In the genomic region with DNA sequence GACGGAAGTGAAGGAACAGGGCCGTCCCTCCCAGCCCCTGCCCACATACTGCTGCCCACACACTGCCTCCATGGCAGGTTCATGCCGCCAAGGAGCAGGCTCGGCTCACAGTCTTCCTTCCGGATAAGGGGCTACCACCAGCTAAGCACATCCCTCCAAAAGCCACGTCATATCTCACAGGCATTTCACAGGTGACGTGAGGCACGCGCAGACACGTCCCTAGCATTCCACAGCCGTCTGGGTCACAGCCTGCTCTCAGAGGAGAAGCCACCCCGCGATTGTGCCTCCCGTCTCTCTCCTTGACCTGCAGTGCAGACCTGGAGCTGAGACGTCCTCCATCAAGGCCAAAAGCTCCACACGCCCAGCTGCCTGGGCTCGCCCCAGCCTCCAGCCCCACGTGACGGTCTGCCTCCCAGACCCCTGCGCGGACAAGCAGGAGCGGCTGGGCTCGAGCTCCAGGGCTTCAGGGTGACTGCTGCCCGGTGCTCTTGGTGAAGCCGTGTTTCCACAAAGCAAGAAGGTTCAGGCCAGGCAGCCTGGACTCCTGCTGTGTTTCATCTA, we compare ENCODE assay signal across 20 cellular contexts.
A peak's percentile ranks its signal among the peaks of the same experiment; 100 is the strongest.
DNase-seq lines count a peak whose midpoint lies in the region; ATAC-seq and TF ChIP-seq lines count a peak whose summit lies in the region.
"Had no signal": no experiment of that assay in that cellular context is flagged by ENCODE, and none has a peak within 500 bp of the region (broad histone marks: within the 10 kb centered on the region; RNA-seq: fewer than 3 reads in every experiment).

No MANE protein-coding gene starts in this region.

- ATAC-seq in DND-41 (ENCODE audit: insufficient read depth, low read depth) (no peak), T-helper 17 cell (no peak), HG02623 (IDR thresholded peaks at IDR 0.05; ENCODE audit: unreplicated experiment) (no peak), HG02852 (IDR thresholded peaks at IDR 0.05; ENCODE audit: unreplicated experiment) (no peak)
- ATAC-seq: Panc1, Right ventricle myocardium inferior had no signal

- H3K79me2 ChIP-seq in DND-41 (ENCODE audit: insufficient read depth, low read length), result 0 out of 2 replicates have a peak, but pooled peaks cover 3% of the 10 kb centered on the region
- H3K79me2 ChIP-seq in MM.1S (ENCODE audit: low read length), result no peaks in the 10 kb centered on the region

- H3K9ac ChIP-seq in DND-41 (ENCODE audit: low read depth, low read length) (no peak overlapping the region), MM.1S (ENCODE audit: low read length) (no peak overlapping the region)

- H3K36me3 Mint-ChIP-seq in T-helper 17 cell (ENCODE audit: low read depth) (peaks cover 4% of the 10 kb centered on the region), glutamatergic neuron (ENCODE audit: unreplicated experiment) (no peaks in the 10 kb centered on the region)

- TF ChIP-seq CTCF in DND-41 (IDR thresholded peaks at IDR 0.05; ENCODE audit: borderline replicate concordance, extremely low read depth, low read length, poor library complexity, severe bottlenecking) (no peak), glutamatergic neuron (IDR thresholded peaks at IDR 0.05; ENCODE audit: partially characterized antibody, unreplicated experiment) (no peak), MM.1S (IDR thresholded peaks at IDR 0.05; ENCODE audit: low read length) (no peak)

- no peak overlapping the region for H3K4me3 ChIP-seq in DND-41 (ENCODE audit: low read depth in 1 of 2, low read length in 2 of 2)
- no peak overlapping the region for H3K4me3 ChIP-seq in MM.1S (ENCODE audit: low read length)
- H3K4me3 ChIP-seq: MG63, SK-N-MC had no signal

- H3K4me1 Mint-ChIP-seq in T-helper 17 cell (peaks cover 16% of the 10 kb centered on the region), glutamatergic neuron (ENCODE audit: low read depth, unreplicated experiment) (peaks cover 12% of the 10 kb centered on the region)

- H3K27me3 ChIP-seq in DND-41 (ENCODE audit: insufficient read depth, low read length, poor library complexity) (no peaks in the 10 kb centered on the region), MM.1S (replicated peaks; ENCODE audit: insufficient read depth, low read length) (no peaks in the 10 kb centered on the region)
- H3K27me3 ChIP-seq: MG63 had no signal

- H2AFZ ChIP-seq in DND-41 (ENCODE audit: low read depth, low read length), result no peak overlapping the region
- H2AFZ ChIP-seq in MM.1S (ENCODE audit: low read length), result no peak overlapping the region

- H3K4me3 Mint-ChIP-seq in T-helper 17 cell (no peak overlapping the region), glutamatergic neuron (ENCODE audit: unreplicated experiment) (no peak overlapping the region)
- H3K4me3 Mint-ChIP-seq: CD4-positive, CD25-positive, alpha-beta regulatory T cell; HFFc6 had no signal

- no peaks in the 10 kb centered on the region for H3K27me3 Mint-ChIP-seq in T-helper 17 cell
- H3K27me3 Mint-ChIP-seq in glutamatergic neuron (ENCODE audit: unreplicated experiment), result peaks cover 7% of the 10 kb centered on the region
- H3K27me3 Mint-ChIP-seq: CD4-positive, CD25-positive, alpha-beta regulatory T cell had no signal

- peaks cover 48% of the 10 kb centered on the region for H3K36me3 ChIP-seq in DND-41 (ENCODE audit: insufficient read depth, low read length)
- H3K36me3 ChIP-seq in MM.1S (replicated peaks; ENCODE audit: insufficient read depth, low read length), result no peaks in the 10 kb centered on the region

- H3K27ac Mint-ChIP-seq in T-helper 17 cell, result peak overlapping the region; percentile 91
- H3K27ac Mint-ChIP-seq in glutamatergic neuron (ENCODE audit: unreplicated experiment), result peak overlapping the region; percentile 23
- H3K27ac Mint-ChIP-seq: HFFc6 had no signal

- no peaks in the 10 kb centered on the region for H3K9me3 ChIP-seq in DND-41 (ENCODE audit: insufficient read depth, low read length, severe bottlenecking)
- H3K9me3 ChIP-seq in T-helper 17 cell (ENCODE audit: control insufficient read depth, low read length, poor library complexity, severe bottlenecking), result no peaks in the 10 kb centered on the region
- no peaks in the 10 kb centered on the region for H3K9me3 ChIP-seq in MM.1S (replicated peaks; ENCODE audit: insufficient read depth, low read length)
- H3K9me3 ChIP-seq: MG63 had no signal

- H3K4me1 ChIP-seq in DND-41 (ENCODE audit: insufficient read depth, low read length) (no peaks in the 10 kb centered on the region), MM.1S (ENCODE audit: low read length) (no peaks in the 10 kb centered on the region)

- no peaks in the 10 kb centered on the region for H3F3A ChIP-seq in MM.1S (ENCODE audit: insufficient read depth, low read length)

- peaks cover 4% of the 10 kb centered on the region for H3K9me3 Mint-ChIP-seq in glutamatergic neuron (ENCODE audit: unreplicated experiment)
- H3K9me3 Mint-ChIP-seq: CD4-positive, CD25-positive, alpha-beta regulatory T cell; HFFc6 had no signal

- DNase-seq in DND-41, result no peak
- no peak for DNase-seq in T-helper 17 cell
- no peak for DNase-seq in glutamatergic neuron
- peak; percentile 40 for DNase-seq in retina
- DNase-seq in MM.1S, result no peak
- DNase-seq: ACHN; AML-193; CD4-positive, CD25-positive, alpha-beta regulatory T cell; DMS79; HFFc6; MG63; NCI-H1092 treated with DMSO at 0.1 percent for 48 hours; NCI-H2081 treated with DMSO at 0.1 percent for 48 hours; NCI-H2227 treated with DMSO at 0.1 percent for 48 hours; NCI-H524 had no signal

- H3K27ac ChIP-seq in DND-41 (ENCODE audit: low read length) (0 out of 2 replicates have a peak overlapping the region, but pooled peaks have one; percentile 16), MM.1S (ENCODE audit: low read length) (no peak overlapping the region)
- H3K27ac ChIP-seq: SK-N-MC had no signal

- no peak overlapping the region for H3K4me2 ChIP-seq in DND-41 (ENCODE audit: insufficient read depth, low read length)
- no peak overlapping the region for H3K4me2 ChIP-seq in MM.1S (ENCODE audit: low read depth, low read length)

- no peaks in the 10 kb centered on the region for H3K9me2 ChIP-seq in MM.1S (replicated peaks; ENCODE audit: insufficient read depth, low read length)

- peaks cover 19% of the 10 kb centered on the region for H4K20me1 ChIP-seq in DND-41 (ENCODE audit: insufficient read depth, low read length)
- no peaks in the 10 kb centered on the region for H4K20me1 ChIP-seq in MM.1S (ENCODE audit: insufficient read depth, low read length)
